Comparison of ENCODE assay signal across 9 cellular contexts in genomic region chr22:30208631-30209603, GRCh38. TPM values are rescaled to one million over a fixed set of nuclear protein-coding genes. Genes with fewer than 3 reads are reported as not detected.
A peak's percentile ranks its signal among the peaks of the same experiment; 100 is the strongest.
DNase-seq lines count a peak whose midpoint lies in the region; TF ChIP-seq lines count a peak whose summit lies in the region.
"Had no signal": no experiment of that assay in that cellular context is flagged by ENCODE, and none has a peak within 500 bp of the region (broad histone marks: within the 10 kb centered on the region; RNA-seq: fewer than 3 reads in every experiment).

No MANE protein-coding gene starts in this region.

- H2AFZ ChIP-seq in trophoblast cell (ENCODE audit: insufficient read depth, low read length, poor library complexity), result peak overlapping the region; percentile 13

- H2BK5ac ChIP-seq in trophoblast cell (ENCODE audit: low read depth, low read length, poor library complexity), result no peak overlapping the region

- peaks cover 18 to 19% of the 10 kb centered on the region in 2 experiments for H3K4me1 ChIP-seq in trophoblast cell (ENCODE audit: control insufficient read depth in 1 of 2, insufficient read depth in 2 of 2, low read length in 2 of 2)

- H3K23ac ChIP-seq in trophoblast cell (ENCODE audit: low read length), result no peak overlapping the region

- no peak overlapping the region for H3K18ac ChIP-seq in trophoblast cell (ENCODE audit: low read length)

- no peak overlapping the region for H4K12ac ChIP-seq in trophoblast cell (ENCODE audit: low read depth, low read length)

- H3K79me1 ChIP-seq in trophoblast cell (ENCODE audit: low read length), result peaks cover 7% of the 10 kb centered on the region

- no peak overlapping the region for H3K4ac ChIP-seq in trophoblast cell (ENCODE audit: low read depth, low read length)

- WGBS in trophoblast cell (ENCODE audit: extremely low coverage, insufficient coverage, insufficient read length), result no CpG with 5 or more reads among the region's 26 CpGs

- H2BK12ac ChIP-seq in trophoblast cell (ENCODE audit: low read length), result peak overlapping the region; percentile 16

- DNase-seq in COLO829 (ENCODE audit: low spot score), result peak; percentile 70
- peak; percentile 77 for DNase-seq in SHP77 treated with DMSO at 0.1 percent for 48 hours (lab: John Stamatoyannopoulos, UW)
- DNase-seq in fibroblast of mammary gland (ENCODE audit: low read depth), result peak; percentile 92
- peak; percentile 14 to 59 for DNase-seq in trophoblast cell
- DNase-seq in stimulated activated CD4-positive, alpha-beta T cell treated with anti-CD3 and anti-CD28 coated beads, Interleukin-2, amount 100 ng/mL, for 24 hours, result no peak
- no peak for DNase-seq in NCI-H2081 treated with DMSO at 0.1 percent for 48 hours (lab: John Stamatoyannopoulos, UW)
- no peak for DNase-seq in cerebellum (ENCODE audit: low spot score)
- DNase-seq in central memory CD4-positive, alpha-beta T cell, result no peak

- H3K79me2 ChIP-seq in trophoblast cell (ENCODE audit: control insufficient read depth, insufficient read depth, low read length, poor library complexity), result no peaks in the 10 kb centered on the region

- no peak for TF ChIP-seq CTCF in fibroblast of mammary gland (conservative IDR thresholded peaks at IDR 0.05; ENCODE audit: control insufficient read depth, insufficient read depth, low read depth, low read length)

- H3K9me3 ChIP-seq in trophoblast cell (ENCODE audit: insufficient read depth, low read depth, low read length), result no peaks in the 10 kb centered on the region

- H3K36me3 ChIP-seq in trophoblast cell (ENCODE audit: control insufficient read depth in 1 of 2, insufficient read depth in 2 of 2, low read length in 2 of 2), result no peaks in the 10 kb centered on the region

- no peak overlapping the region for H2BK120ac ChIP-seq in trophoblast cell (ENCODE audit: insufficient read depth, low read length, poor library complexity)

- no peak overlapping the region for H3K14ac ChIP-seq in trophoblast cell (ENCODE audit: low read length)

- no peak overlapping the region for H3K4me2 ChIP-seq in trophoblast cell (ENCODE audit: low read length)
- H3K4me2 ChIP-seq: KMS-11 had no signal

- H3K27me3 ChIP-seq in trophoblast cell (ENCODE audit: insufficient read depth, low read length), result no peaks in the 10 kb centered on the region

- no peak overlapping the region for H4K8ac ChIP-seq in trophoblast cell (ENCODE audit: low read depth, low read length)

- no peak overlapping the region for H2AK5ac ChIP-seq in trophoblast cell (ENCODE audit: low read length)

- no peak overlapping the region for H4K91ac ChIP-seq in trophoblast cell (ENCODE audit: low read depth, low read length)

- H3K27ac ChIP-seq in trophoblast cell (ENCODE audit: low read depth, low read length), result no peak overlapping the region
- H3K27ac ChIP-seq: KMS-11 had no signal

- H3K9ac ChIP-seq in trophoblast cell (ENCODE audit: low read length), result no peak overlapping the region
- H3K9ac ChIP-seq: KMS-11 had no signal

- H3K4me3 ChIP-seq in fibroblast of mammary gland (ENCODE audit: control insufficient read depth, low read depth, low read length) (no peak overlapping the region), trophoblast cell (ENCODE audit: low read depth, low read length) (no peak overlapping the region)

RNA-seq across cellular contexts. Expression of gene LIF, which starts 37.6 kb away (rescaled TPM):
- polyA plus RNA-seq in trophoblast cell (2013), result 1.2 and 1.4 TPM in 2 replicates
- 0.09 TPM for total RNA-seq in cerebellum

RNA-seq across cellular contexts. Expression of gene OSM, which starts 57.7 kb away (rescaled TPM):
- polyA plus RNA-seq in trophoblast cell (2013), result 0.19 and 0.25 TPM in 2 replicates
- 0.27 TPM for total RNA-seq in cerebellum

Comparison
In these comparisons a context has a peak if more than half of its experiments do, and no peak if none do; other contexts are left out.
1. DNase-seq: peak in COLO829 (single experiment), SHP77 treated with DMSO at 0.1 percent for 48 hours (single experiment), fibroblast of mammary gland (single experiment) and trophoblast cell (2 of 2); none in stimulated activated CD4-positive, alpha-beta T cell treated with anti-CD3 and anti-CD28 coated beads, Interleukin-2, amount 100 ng/mL, for 24 hours (0 of 2), NCI-H2081 treated with DMSO at 0.1 percent for 48 hours (single experiment), cerebellum (single experiment) and central memory CD4-positive, alpha-beta T cell (single experiment).